Comparison of ENCODE assay signal across 10 cellular contexts in the genomic region with DNA sequence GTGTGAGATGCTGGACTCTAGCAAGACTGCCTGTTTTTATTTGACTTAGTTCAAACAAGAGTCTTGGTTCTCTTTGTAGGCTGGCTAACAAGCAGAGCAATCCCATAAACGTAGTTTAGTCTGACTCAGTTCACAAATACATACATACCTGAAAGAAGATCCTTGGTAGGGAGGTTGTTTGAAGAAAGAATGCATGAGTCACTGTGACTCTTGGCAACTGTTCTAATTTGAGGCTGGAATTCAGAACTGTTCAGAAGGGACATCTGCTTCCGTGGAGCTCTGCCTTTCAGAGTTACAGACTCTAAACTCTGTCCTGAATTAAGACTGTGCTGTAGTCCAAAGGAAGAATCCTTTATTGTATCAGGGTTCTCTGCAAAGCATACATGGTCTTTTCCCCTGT. TPM values are rescaled to one million over a fixed set of nuclear protein-coding genes. Genes with fewer than 3 reads are reported as not detected.
DNase-seq lines count a peak whose midpoint lies in the region; ATAC-seq and TF ChIP-seq lines count a peak whose summit lies in the region.
"Had no signal": no experiment of that assay in that cellular context is flagged by ENCODE, and none has a peak within 500 bp of the region (broad histone marks: within the 10 kb centered on the region; RNA-seq: fewer than 3 reads in every experiment).

No MANE protein-coding gene starts in this region.

- POLR2A ChIA-PET in HCT116 (lab: Charles Lee): interaction anchor here (0.8 kb wide), 1 partner anchor 8 kb away, joined by 3 read pairs; no protein-coding TSS in a partner anchor

- no peaks in the 10 kb centered on the region for H3K27me3 Mint-ChIP-seq in natural killer cell (ENCODE audit: low read depth in 2 of 2)
- H3K27me3 Mint-ChIP-seq: central memory CD8-positive, alpha-beta T cell had no signal

- TF ChIP-seq CTCF in HCT116 (IDR thresholded peaks at IDR 0.05 in 2 of 3, conservative IDR thresholded peaks at IDR 0.05 in 1 of 3; ENCODE audit: borderline replicate concordance in 1 of 3, insufficient read depth in 1 of 3, low read depth in 2 of 3, low read length in 2 of 3): no peak
- TF ChIP-seq CTCF in VCaP (conservative IDR thresholded peaks at IDR 0.05): no peak
- TF ChIP-seq CTCF in left ventricle myocardium inferior (IDR thresholded peaks at IDR 0.05; ENCODE audit: borderline replicate concordance): no peak
- no peak for TF ChIP-seq CTCF in natural killer cell (IDR thresholded peaks at IDR 0.05)

- RAD21 ChIA-PET in HCT116 (lab: Charles Lee; ENCODE audit: low non-redundant PET in 1 of 2, low total read pairs in 2 of 2, uncharacterized antibody in 2 of 2, unreplicated experiment in 2 of 2): no interaction called here

- H3K27me3 ChIP-seq in HCT116 (ENCODE audit: insufficient read depth, low read length) (no peaks in the 10 kb centered on the region), left ventricle myocardium inferior (ENCODE audit: low read depth) (no peaks in the 10 kb centered on the region)

- no peak overlapping the region for H3K4me3 Mint-ChIP-seq in natural killer cell
- H3K4me3 Mint-ChIP-seq: central memory CD8-positive, alpha-beta T cell had no signal

- H3K4me3 ChIP-seq in HCT116 (replicated peaks in 1 of 2; ENCODE audit: low read depth in 1 of 2, low read length in 2 of 2) (peak overlapping the region in 1 of 2 experiments; percentile 19; a peak in 2 of 4 replicates), left ventricle myocardium inferior (no peak overlapping the region), skeletal muscle cell (ENCODE audit: low read depth, low read length) (no peak overlapping the region)

- H3K4me2 ChIP-seq in HCT116 (ENCODE audit: low read length): peak overlapping the region; percentile 63

- H3K9me3 ChIP-seq in HCT116 (ENCODE audit: control insufficient read depth in 1 of 2, insufficient read depth in 1 of 2, low read depth in 1 of 2, low read length in 2 of 2): no peaks in the 10 kb centered on the region
- no peaks in the 10 kb centered on the region for H3K9me3 ChIP-seq in left ventricle myocardium inferior (replicated peaks)

- BruUV-seq in HCT116 (replicated peaks; lab: Mats Ljungman, UMichigan): no TSS peak

- 0 out of 2 replicates have a peak, but pooled peaks have one; percentile 3 for TF ChIP-seq RAD21 in HCT116 (IDR thresholded peaks at IDR 0.05; ENCODE audit: low read depth)

- peak overlapping the region; percentile 51 for H3K9ac ChIP-seq in HCT116 (ENCODE audit: low read length)

- H3K4me1 ChIP-seq in HCT116 (ENCODE audit: control insufficient read depth in 1 of 2, insufficient read depth in 2 of 2, low read length in 2 of 2): peaks cover 77 to 88% of the 10 kb centered on the region in 2 experiments
- H3K4me1 ChIP-seq in left ventricle myocardium inferior: peaks cover 29% of the 10 kb centered on the region

- peak overlapping the region; percentile 94 for H3K27ac ChIP-seq in HCT116 (ENCODE audit: low read depth, low read length)
- H3K27ac ChIP-seq in VCaP: peak overlapping the region; percentile 53
- peak overlapping the region; percentile 70 for H3K27ac ChIP-seq in left ventricle myocardium inferior (replicated peaks)
- H3K27ac ChIP-seq: HL-60 had no signal

- 0 out of 2 replicates have a peak, but pooled peaks cover 4% of the 10 kb centered on the region for H3K79me2 ChIP-seq in HCT116 (ENCODE audit: insufficient read depth, low read length)

- TF ChIP-seq POLR2A in HCT116 (IDR thresholded peaks at IDR 0.05; ENCODE audit: borderline replicate concordance, extremely low read depth, insufficient read depth, insufficient read length): no peak

- H3K36me3 ChIP-seq in HCT116 (ENCODE audit: control insufficient read depth in 1 of 2, insufficient read depth in 2 of 2, low read length in 2 of 2): 0 out of 4 replicates have a peak, but pooled peaks cover 0 to under 1% of the 10 kb centered on the region in 2 experiments
- peaks cover 21% of the 10 kb centered on the region for H3K36me3 ChIP-seq in left ventricle myocardium inferior

- no peak overlapping the region for H3K27ac Mint-ChIP-seq in natural killer cell

- CTCF ChIA-PET in HCT116 (lab: Charles Lee): no interaction called here

- no peak overlapping the region for H2AFZ ChIP-seq in HCT116 (ENCODE audit: low read depth, low read length, poor library complexity, severe bottlenecking)

- no peaks in the 10 kb centered on the region for H3K9me2 ChIP-seq in HCT116 (ENCODE audit: insufficient read depth)

- H3K9me3 Mint-ChIP-seq in natural killer cell: no peaks in the 10 kb centered on the region
- H3K9me3 Mint-ChIP-seq: central memory CD8-positive, alpha-beta T cell had no signal

- peaks cover 10% of the 10 kb centered on the region for H3K36me3 Mint-ChIP-seq in natural killer cell

- H3K4me1 Mint-ChIP-seq in natural killer cell: peaks cover 0 to 9% of the 10 kb centered on the region in 2 donors
- H3K4me1 Mint-ChIP-seq: central memory CD8-positive, alpha-beta T cell had no signal

- intact Hi-C loops in HCT116 (cut with micrococcal nuclease) (no loop called here), left ventricle myocardium inferior (cut with micrococcal nuclease) (no loop called here), natural killer cell (cut with micrococcal nuclease) (no loop called here)

- no peaks in the 10 kb centered on the region for H4K20me1 ChIP-seq in HCT116 (ENCODE audit: insufficient read depth)

- ATAC-seq in HCT116 (peak; percentile 82), natural killer cell (no peak), GM21717 (IDR thresholded peaks at IDR 0.05; ENCODE audit: unreplicated experiment) (no peak), HG03175 (IDR thresholded peaks at IDR 0.05; ENCODE audit: unreplicated experiment) (no peak)

- DNase-seq in HCT116 (ENCODE audit: low read depth, low spot score): peak; percentile 89
- DNase-seq in left ventricle myocardium inferior: no peak
- peak; percentile 95 for DNase-seq in skeletal muscle cell (ENCODE audit: low read depth)
- DNase-seq in natural killer cell: no peak
- DNase-seq in stimulated activated naive CD4-positive, alpha-beta T cell treated with Interleukin-2 at 50 U/mL for 16 hours (lab: John Stamatoyannopoulos, UW): no peak

TF ChIP-seq in HCT116, 20 proteins besides CTCF, POLR2A, EP300 and RAD21 (continues in another document):
- TF ChIP-seq EZH2phosphoT487 (IDR thresholded peaks at IDR 0.05; ENCODE audit: borderline replicate concordance) (no peak), SP1 (IDR thresholded peaks at IDR 0.05; ENCODE audit: low read depth) (peak; percentile 83), CBX3 (IDR thresholded peaks at IDR 0.05; ENCODE audit: low read depth) (peak; percentile 93), ZNF274 (IDR thresholded peaks at IDR 0.05; ENCODE audit: low read depth, low read length) (no peak), SRF (IDR thresholded peaks at IDR 0.05; ENCODE audit: low read depth) (0 out of 2 replicates have a peak, but pooled peaks have one; percentile 51), TCF7L2 (IDR thresholded peaks at IDR 0.05; ENCODE audit: borderline replicate concordance, extremely low read depth, insufficient read depth, insufficient read length) (peak; percentile 70), JUND (IDR thresholded peaks at IDR 0.05) (peak; percentile 95), ZFX (IDR thresholded peaks at IDR 0.05) (no peak), CEBPB (IDR thresholded peaks at IDR 0.05; ENCODE audit: low read depth) (0 out of 2 replicates have a peak, but pooled peaks have one; percentile 33)
- TF ChIP-seq, protein P1, sequence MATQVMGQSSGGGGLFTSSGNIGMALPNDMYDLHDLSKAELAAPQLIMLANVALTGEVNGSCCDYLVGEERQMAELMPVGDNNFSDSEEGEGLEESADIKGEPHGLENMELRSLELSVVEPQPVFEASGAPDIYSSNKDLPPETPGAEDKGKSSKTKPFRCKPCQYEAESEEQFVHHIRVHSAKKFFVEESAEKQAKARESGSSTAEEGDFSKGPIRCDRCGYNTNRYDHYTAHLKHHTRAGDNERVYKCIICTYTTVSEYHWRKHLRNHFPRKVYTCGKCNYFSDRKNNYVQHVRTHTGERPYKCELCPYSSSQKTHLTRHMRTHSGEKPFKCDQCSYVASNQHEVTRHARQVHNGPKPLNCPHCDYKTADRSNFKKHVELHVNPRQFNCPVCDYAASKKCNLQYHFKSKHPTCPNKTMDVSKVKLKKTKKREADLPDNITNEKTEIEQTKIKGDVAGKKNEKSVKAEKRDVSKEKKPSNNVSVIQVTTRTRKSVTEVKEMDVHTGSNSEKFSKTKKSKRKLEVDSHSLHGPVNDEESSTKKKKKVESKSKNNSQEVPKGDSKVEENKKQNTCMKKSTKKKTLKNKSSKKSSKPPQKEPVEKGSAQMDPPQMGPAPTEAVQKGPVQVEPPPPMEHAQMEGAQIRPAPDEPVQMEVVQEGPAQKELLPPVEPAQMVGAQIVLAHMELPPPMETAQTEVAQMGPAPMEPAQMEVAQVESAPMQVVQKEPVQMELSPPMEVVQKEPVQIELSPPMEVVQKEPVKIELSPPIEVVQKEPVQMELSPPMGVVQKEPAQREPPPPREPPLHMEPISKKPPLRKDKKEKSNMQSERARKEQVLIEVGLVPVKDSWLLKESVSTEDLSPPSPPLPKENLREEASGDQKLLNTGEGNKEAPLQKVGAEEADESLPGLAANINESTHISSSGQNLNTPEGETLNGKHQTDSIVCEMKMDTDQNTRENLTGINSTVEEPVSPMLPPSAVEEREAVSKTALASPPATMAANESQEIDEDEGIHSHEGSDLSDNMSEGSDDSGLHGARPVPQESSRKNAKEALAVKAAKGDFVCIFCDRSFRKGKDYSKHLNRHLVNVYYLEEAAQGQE (IDR thresholded peaks at IDR 0.05; ENCODE audit: low read depth): no peak
- TF ChIP-seq, protein P2, sequence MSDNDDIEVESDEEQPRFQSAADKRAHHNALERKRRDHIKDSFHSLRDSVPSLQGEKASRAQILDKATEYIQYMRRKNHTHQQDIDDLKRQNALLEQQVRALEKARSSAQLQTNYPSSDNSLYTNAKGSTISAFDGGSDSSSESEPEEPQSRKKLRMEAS (IDR thresholded peaks at IDR 0.05): peak; percentile 35; the same call in 1 of the 2 replicates

RNA-seq across cellular contexts. Expression of gene C2CD3, which starts 32.2 kb away (rescaled TPM):
- 30.6 TPM for total RNA-seq in HCT116 (2021; ENCODE audit: unreplicated experiment)
- 14.8 and 16.4 TPM in 2 replicates for polyA plus RNA-seq in HCT116 (2012)
- 13.8 TPM for total RNA-seq in left ventricle myocardium inferior
- 10 to 100 TPM; 55.0 to 67.6 (median 58.1) TPM for total RNA-seq in natural killer cell

RNA-seq across cellular contexts. Expression of gene PPME1, which starts 32.5 kb away (rescaled TPM):
- 68.3 TPM for total RNA-seq in HCT116 (2021; ENCODE audit: unreplicated experiment)
- polyA plus RNA-seq in HCT116 (2012): 56.9 and 72.0 TPM in 2 replicates
- total RNA-seq in left ventricle myocardium inferior: 29.7 TPM
- 10 to 100 TPM; 15.6 to 18.5 (median 16.9) TPM for total RNA-seq in natural killer cell

Comparison
In these comparisons a context has a peak if more than half of its experiments do, and no peak if none do; other contexts are left out.
1. DNase-seq: peak in HCT116 (single experiment) and skeletal muscle cell (single experiment); none in left ventricle myocardium inferior (single experiment), natural killer cell (single experiment) and stimulated activated naive CD4-positive, alpha-beta T cell treated with Interleukin-2 at 50 U/mL for 16 hours (single experiment).
2. Peak in every context shown above with its lines, with median percentiles within 50 percentile points of each other: H3K27ac ChIP-seq.